In genomic region chr11:77448269-77448668, GRCh38 we compare ENCODE assay signal across 18 cellular contexts. TPM values are rescaled to one million over a fixed set of nuclear protein-coding genes. Genes with fewer than 3 reads are reported as not detected.
A peak's percentile ranks its signal among the peaks of the same experiment; 100 is the strongest.
DNase-seq lines count a peak whose midpoint lies in the region; ATAC-seq, FAIRE-seq and TF ChIP-seq lines count a peak whose summit lies in the region.
"Had no signal": no experiment of that assay in that cellular context is flagged by ENCODE, and none has a peak within 500 bp of the region (broad histone marks: within the 10 kb centered on the region; RNA-seq: fewer than 3 reads in every experiment).

No MANE protein-coding gene starts in this region.

- no peaks in the 10 kb centered on the region for H3K9me3 ChIP-seq in MM.1S (replicated peaks; ENCODE audit: insufficient read depth, low read length)
- H3K9me3 ChIP-seq in H1 (ENCODE audit: insufficient read depth in 2 of 2, low read depth in 1 of 2, low read length in 1 of 2): no peaks in the 10 kb centered on the region
- no peaks in the 10 kb centered on the region for H3K9me3 ChIP-seq in aorta (ENCODE audit: control insufficient read depth, low read length)
- no peaks in the 10 kb centered on the region for H3K9me3 ChIP-seq in adrenal gland (replicated peaks in 1 of 3)
- H3K9me3 ChIP-seq: SJCRH30 had no signal

- POLR2A ChIA-PET in H1 (lab: Charles Lee; ENCODE audit: partially characterized antibody): interaction anchor here (1.0 to 5.3 kb wide), 2 partner anchors 10 to 23 kb away, joined by 4 to 19 read pairs; no protein-coding TSS in a partner anchor

- H3K23ac ChIP-seq in H1 (ENCODE audit: insufficient read length): no peak overlapping the region

- ATAC-seq in aorta (ENCODE audit: low FRiP score): no peak
- no peak for ATAC-seq in HG02759 (IDR thresholded peaks at IDR 0.05; ENCODE audit: unreplicated experiment)
- ATAC-seq: K562, PC-3 had no signal

- FAIRE-seq in H54 (lab: Jason Lieb, UNC) (peak; percentile 6), H1 (lab: Jason Lieb, UNC) (no peak)
- FAIRE-seq: K562 had no signal

- no peak overlapping the region for H3K18ac ChIP-seq in H1 (ENCODE audit: extremely low read depth, low read length)

- peak overlapping the region in 1 of 2 donors; percentile 2 for H3K4me3 Mint-ChIP-seq in CD14-positive monocyte
- H3K4me3 Mint-ChIP-seq: CD4-positive, alpha-beta T cell had no signal

- H3K9ac ChIP-seq in MM.1S (ENCODE audit: low read length) (no peak overlapping the region), H1 (replicated peaks in 1 of 4; ENCODE audit: extremely low read depth in 1 of 4, low read depth in 3 of 4, low read length in 3 of 4) (no peak overlapping the region)

- DNase-seq in CD14-positive monocyte (ENCODE audit: low spot score) (no peak), H54 (ENCODE audit: insufficient read length, low spot score) (no peak), MM.1S (no peak), H1 (ENCODE audit: low read depth in 1 of 2, low spot score in 2 of 2) (no peak), aorta (no peak), adrenal gland (no peak), SKM-1 treated with dmso at 0.1 percent for 144 hours (lab: John Stamatoyannopoulos, UW; ENCODE audit: unreplicated experiment) (no peak)
- DNase-seq: ACHN; CD4-positive, alpha-beta T cell; NCI-H1417 treated with DMSO at 0.1 percent for 48 hours; NCI-H2029; NCI-H2171 treated with DMSO at 0.1 percent for 48 hours; NCI-H748 treated with DMSO at 0.1 percent for 48 hours; PC-3; SJCRH30; SW 1271 had no signal

- H3K4me1 Mint-ChIP-seq in CD14-positive monocyte: peaks cover 80% of the 10 kb centered on the region

- H3K36me3 ChIP-seq in MM.1S (replicated peaks; ENCODE audit: insufficient read depth, low read length) (no peaks in the 10 kb centered on the region), H1 (ENCODE audit: control insufficient read depth in 2 of 4, insufficient read depth in 4 of 4, low read length in 3 of 4) (peaks cover 0 to 3% (median 0%) of the 10 kb centered on the region in 4 experiments; a peak in 1 of 8 replicates), aorta (ENCODE audit: control insufficient read depth in 1 of 2, insufficient read depth in 2 of 2, low read length in 1 of 2) (no peaks in the 10 kb centered on the region), adrenal gland (replicated peaks in 1 of 2) (no peaks in the 10 kb centered on the region)
- H3K36me3 ChIP-seq: SJCRH30 had no signal

- no peak overlapping the region for H2BK120ac ChIP-seq in H1 (replicated peaks; ENCODE audit: low read depth, low read length)

- peak overlapping the region; percentile 74; the same call in 1 of the 2 replicates for H2BK5ac ChIP-seq in H1 (ENCODE audit: low read depth, low read length)

- WGBS in H1 (ENCODE audit: extremely low coverage in 1 of 2, insufficient coverage in 1 of 2, insufficient read length in 1 of 2, insufficient replicate concordance in 2 of 2, low coverage in 1 of 2, low lambda C conversion rate in 2 of 2, missing lambda C conversion rate in 1 of 2), 2 experiments: 80% methylated on average over 2 of the region's 2 CpGs; no CpG with 5 or more reads in 1 of the 2 experiments
- WGBS in aorta, 2 donors: 94 to 100% methylated on average over 2 of the region's 2 CpGs
- 88 to 92% (median 89%) methylated on average over 2 of the region's 2 CpGs for WGBS in adrenal gland, 4 donors

- no peak overlapping the region for H4K91ac ChIP-seq in H1 (replicated peaks; ENCODE audit: insufficient read length, low read length)

- H3K4me2 ChIP-seq in MM.1S (ENCODE audit: low read depth, low read length) (peak overlapping the region; percentile 49), H1 (ENCODE audit: insufficient read depth in 1 of 2, low read depth in 2 of 2, low read length in 2 of 2) (no peak overlapping the region; a peak in 1 of 4 replicates)

- no peak overlapping the region for H2BK15ac ChIP-seq in H1 (ENCODE audit: low read length)

- TF ChIP-seq EP300 in H1 (IDR thresholded peaks at IDR 0.05; ENCODE audit: borderline replicate concordance in 1 of 2, low read depth in 2 of 2, low read length in 2 of 2): no peak

- peak overlapping the region; percentile 64; the same call in 1 of the 2 replicates for H2BK12ac ChIP-seq in H1 (ENCODE audit: low read depth, low read length)

- no peaks in the 10 kb centered on the region for H3K9me2 ChIP-seq in MM.1S (replicated peaks; ENCODE audit: insufficient read depth, low read length)

- peaks cover 61% of the 10 kb centered on the region for H3K4me1 ChIP-seq in MM.1S (ENCODE audit: low read length)
- peaks cover 0 to 14% (median 8%) of the 10 kb centered on the region in 4 experiments; a peak in 5 of 7 replicates for H3K4me1 ChIP-seq in H1 (replicated peaks in 1 of 4; ENCODE audit: control insufficient read depth in 3 of 4, insufficient read depth in 4 of 4, low read length in 3 of 4)
- H3K4me1 ChIP-seq in aorta (ENCODE audit: control insufficient read depth in 1 of 2, insufficient read depth in 2 of 2, low read length in 2 of 2): no peaks in the 10 kb centered on the region
- H3K4me1 ChIP-seq in adrenal gland (replicated peaks in 1 of 2): no peaks in the 10 kb centered on the region
- H3K4me1 ChIP-seq: SJCRH30 had no signal

- H3K14ac ChIP-seq in H1 (ENCODE audit: insufficient read length): no peak overlapping the region

- H2AK5ac ChIP-seq in H1 (ENCODE audit: low read depth, low read length): peak overlapping the region; percentile 41; the same call in 1 of the 2 replicates

- intact Hi-C loops in CD14-positive monocyte (cut with micrococcal nuclease): loop anchor here in 1 of 2 donors (5.0 kb wide), 1 partner anchor 36 kb away; no protein-coding TSS in a partner anchor
- intact Hi-C loops in aorta (cut with DNase I): no loop called here
- intact Hi-C loops in adrenal gland (cut with DNase I): no loop called here

- no peaks in the 10 kb centered on the region for H3K23me2 ChIP-seq in H1 (ENCODE audit: low read depth, low read length)

- H4K5ac ChIP-seq in H1 (ENCODE audit: insufficient read length, low read depth, low read length): no peak overlapping the region

- H3K56ac ChIP-seq in H1 (replicated peaks; ENCODE audit: insufficient read length, low read depth, low read length): no peak overlapping the region

- no peak overlapping the region for H3K4me3 ChIP-seq in MM.1S (ENCODE audit: low read length)
- H3K4me3 ChIP-seq in H1 (ENCODE audit: extremely low read depth in 1 of 4, insufficient read depth in 2 of 4, low read depth in 3 of 4, low read length in 4 of 4): no peak overlapping the region
- no peak overlapping the region for H3K4me3 ChIP-seq in aorta (ENCODE audit: low read length in 2 of 2)
- H3K4me3 ChIP-seq in adrenal gland: no peak overlapping the region
- H3K4me3 ChIP-seq: K562, SJCRH30 had no signal

- H3K27me3 ChIP-seq in MM.1S (replicated peaks; ENCODE audit: insufficient read depth, low read length) (no peaks in the 10 kb centered on the region), H1 (replicated peaks in 1 of 4; ENCODE audit: control insufficient read depth in 3 of 4, extremely low read depth in 1 of 4, insufficient read depth in 3 of 4, low read length in 3 of 4) (no peaks in the 10 kb centered on the region), aorta (ENCODE audit: control insufficient read depth in 1 of 2, insufficient read depth in 2 of 2, low read length in 1 of 2) (no peaks in the 10 kb centered on the region), adrenal gland (no peaks in the 10 kb centered on the region)
- H3K27me3 ChIP-seq: SJCRH30 had no signal

- H3K4ac ChIP-seq in H1 (replicated peaks; ENCODE audit: insufficient read length, low read depth, low read length): no peak overlapping the region

- H3K36me3 Mint-ChIP-seq in CD14-positive monocyte: no peaks in the 10 kb centered on the region

- H3F3A ChIP-seq in MM.1S (ENCODE audit: insufficient read depth, low read length): peaks cover 7% of the 10 kb centered on the region; the same call in 1 of the 2 replicates

- TF ChIP-seq POLR2A in H54 (IDR thresholded peaks at IDR 0.05; ENCODE audit: low read depth, low read length) (no peak), H1 (IDR thresholded peaks at IDR 0.05; ENCODE audit: control extremely low read depth in 1 of 2, low read depth in 2 of 2, low read length in 2 of 2) (no peak), adrenal gland (IDR thresholded peaks at IDR 0.05) (no peak)

- H3K79me1 ChIP-seq in H1 (ENCODE audit: low read depth, low read length): no peaks in the 10 kb centered on the region; the same call in 1 of the 2 replicates

- H2BK20ac ChIP-seq in H1 (ENCODE audit: low read length): no peak overlapping the region

- H3K9me3 Mint-ChIP-seq in CD14-positive monocyte: no peaks in the 10 kb centered on the region
- H3K9me3 Mint-ChIP-seq: CD4-positive, alpha-beta T cell had no signal

- H4K20me1 ChIP-seq in MM.1S (ENCODE audit: insufficient read depth, low read length) (no peaks in the 10 kb centered on the region), H1 (replicated peaks in 1 of 2; ENCODE audit: control insufficient read depth in 1 of 2, insufficient read depth in 2 of 2, low read length in 2 of 2) (no peaks in the 10 kb centered on the region)

- H3K27me3 Mint-ChIP-seq in CD14-positive monocyte (ENCODE audit: low read depth in 3 of 3): peaks cover 0 to 2% (median 0%) of the 10 kb centered on the region in 3 donors
- H3K27me3 Mint-ChIP-seq: CD4-positive, alpha-beta T cell had no signal

- no peak for TF ChIP-seq CTCF in CD14-positive monocyte (IDR thresholded peaks at IDR 0.05)
- TF ChIP-seq CTCF in MM.1S (IDR thresholded peaks at IDR 0.05; ENCODE audit: low read length): no peak
- no peak for TF ChIP-seq CTCF in H1 (IDR thresholded peaks at IDR 0.05; ENCODE audit: control extremely low read depth in 1 of 3, insufficient read depth in 1 of 3, low read depth in 1 of 3, low read length in 3 of 3)
- TF ChIP-seq CTCF in adrenal gland (IDR thresholded peaks at IDR 0.05): no peak

- TF ChIP-seq RAD21 in H1 (IDR thresholded peaks at IDR 0.05 in 1 of 2, conservative IDR thresholded peaks at IDR 0.05 in 1 of 2; ENCODE audit: low read depth in 2 of 2, low read length in 2 of 2): no peak

- no peak overlapping the region for H3K27ac ChIP-seq in MM.1S (ENCODE audit: low read length)
- H3K27ac ChIP-seq in H1 (ENCODE audit: low read depth, low read length): peak overlapping the region; percentile 1; the same call in 1 of the 2 replicates
- no peak overlapping the region for H3K27ac ChIP-seq in aorta (ENCODE audit: low read depth in 1 of 2, low read length in 2 of 2)
- no peak overlapping the region for H3K27ac ChIP-seq in adrenal gland
- H3K27ac ChIP-seq: SJCRH30 had no signal

- H2AFZ ChIP-seq in MM.1S (ENCODE audit: low read length) (no peak overlapping the region), H1 (ENCODE audit: low read length) (no peak overlapping the region)

- H3K27ac Mint-ChIP-seq in CD14-positive monocyte: peak overlapping the region; percentile 16 to 96 (median 91)

- H4K8ac ChIP-seq in H1 (ENCODE audit: extremely low read depth, insufficient read depth, low read length): no peak overlapping the region

- CTCF ChIA-PET in H1 (lab: Charles Lee; ENCODE audit: partially characterized antibody): interaction anchor here (1.2 to 1.5 kb wide), 2 partner anchors 24 to 78 kb away, joined by 3 to 6 read pairs; no protein-coding TSS in a partner anchor

- H3K79me2 ChIP-seq in MM.1S (ENCODE audit: low read length) (peaks cover 24% of the 10 kb centered on the region), H1 (ENCODE audit: control insufficient read depth in 1 of 2, insufficient read depth in 2 of 2, low read length in 2 of 2) (peaks cover 0 to 86% of the 10 kb centered on the region in 2 experiments; a peak in 3 of 4 replicates)

RNA-seq across cellular contexts. Expression of gene PAK1, which starts 25.6 kb away (rescaled TPM):
- polyA plus RNA-seq in CD14-positive monocyte (100 to 1,000 TPM; 128 to 134 TPM), H1 (2011; rRNA removed) (73.1 and 87.7 TPM in 2 replicates), aorta (10 to 100 TPM in 1 of 2 donors, 1 to 10 TPM in 1; 9.4 to 11.8 TPM), adrenal gland (10 to 100 TPM; 12.4 to 21.7 (median 14.1) TPM)
- total RNA-seq in H1 (2021; fragmentation: NEBNext Ultra II Directional; extraction: Animal tissue kit (Norgen Biotek cat#: 25700)): 142 and 151 TPM in 2 replicates
- 113 TPM for polyA plus RNA-seq in H1 (2011; cell fraction: cytosol; rRNA removed)
- 125 TPM for polyA plus RNA-seq in H1 (2011; cell fraction: nucleus; rRNA removed)
- 117 to 168 TPM (median 134 TPM) in 4 replicates for polyA plus RNA-seq in H1 (2012, experiment 1 of 2)
- polyA plus RNA-seq in H1 (2012, experiment 2 of 2): 49.6 TPM
- 129 TPM for polyA plus RNA-seq in H1 (2013, experiment 1 of 2)
- polyA plus RNA-seq in H1 (2013, experiment 2 of 2): 130 TPM
- polyA minus RNA-seq in H1 (2011; rRNA and poly(A)+ RNA removed): 287 and 306 TPM in 2 replicates
- polyA minus RNA-seq in H1 (2011; cell fraction: cytosol; rRNA and poly(A)+ RNA removed): 110 TPM
- 131 TPM for polyA minus RNA-seq in H1 (2011; cell fraction: nucleus; rRNA and poly(A)+ RNA removed)
- total RNA-seq in aorta (10 to 100 TPM; 27.0 to 42.6 TPM), adrenal gland (10 to 100 TPM; 17.2 to 31.5 (median 24.1) TPM)
